In genomic region chr16:79598341-79599181, GRCh38 we compare ENCODE assay signal across 1 cellular context.
TF ChIP-seq lines count a peak whose summit lies in the region.

No MANE protein-coding gene starts in this region.

TF ChIP-seq in HEK293, 187 proteins besides CTCF, POLR2A, EP300 and RAD21 (continued from another document and continues in another):
- TF ChIP-seq PRDM2 (tag by site-specific recombination; IDR thresholded peaks at IDR 0.05; ENCODE audit: borderline replicate concordance) = no peak
- TF ChIP-seq RBAK (tag by site-specific recombination; IDR thresholded peaks at IDR 0.05) = no peak
- TF ChIP-seq ZNF19 (tag by site-specific recombination; IDR thresholded peaks at IDR 0.05; ENCODE audit: low read depth) = no peak
- no peak; the same call in 1 of the 2 replicates for TF ChIP-seq OVOL3 (tag by site-specific recombination; IDR thresholded peaks at IDR 0.05)
- TF ChIP-seq ZNF18 (tag by site-specific recombination; IDR thresholded peaks at IDR 0.05) = no peak
- TF ChIP-seq ZNF248 (tag by site-specific recombination; IDR thresholded peaks at IDR 0.05) = no peak
- no peak for TF ChIP-seq ZNF639 (tag by site-specific recombination; IDR thresholded peaks at IDR 0.05)
- no peak for TF ChIP-seq ZNF830 (tag by site-specific recombination; IDR thresholded peaks at IDR 0.05; ENCODE audit: low read depth)
- TF ChIP-seq ZNF530 (tag by site-specific recombination; IDR thresholded peaks at IDR 0.05; ENCODE audit: low read depth) = no peak
- TF ChIP-seq SP3 (tag by site-specific recombination; IDR thresholded peaks at IDR 0.05) = no peak
- TF ChIP-seq ZNF629 (tag by site-specific recombination; IDR thresholded peaks at IDR 0.05) = 0 out of 2 replicates have a peak, but pooled peaks have one; percentile 9
- TF ChIP-seq ZXDB (tag by site-specific recombination; IDR thresholded peaks at IDR 0.05) = peak; percentile 49
- no peak for TF ChIP-seq ZNF529 (tag by site-specific recombination; IDR thresholded peaks at IDR 0.05; ENCODE audit: insufficient replicate concordance)
- no peak for TF ChIP-seq ZNF514 (tag by site-specific recombination; IDR thresholded peaks at IDR 0.05)
- TF ChIP-seq SALL2 (tag by site-specific recombination; IDR thresholded peaks at IDR 0.05; ENCODE audit: borderline replicate concordance) = no peak
- no peak for TF ChIP-seq ZNF37A (tag by site-specific recombination; IDR thresholded peaks at IDR 0.05)
- no peak for TF ChIP-seq ZBTB49 (tag by site-specific recombination; IDR thresholded peaks at IDR 0.05; ENCODE audit: low read depth)
- TF ChIP-seq ZNF175 (tag by site-specific recombination; IDR thresholded peaks at IDR 0.05) = no peak
- peak; percentile 33; the same call in 1 of the 2 replicates for TF ChIP-seq ZNF24 (tag by site-specific recombination; IDR thresholded peaks at IDR 0.05)
- TF ChIP-seq ZNF660 (tag by site-specific recombination; IDR thresholded peaks at IDR 0.05) = 0 out of 2 replicates have a peak, but pooled peaks have one; percentile 38
- TF ChIP-seq PRDM6 (tag by site-specific recombination; IDR thresholded peaks at IDR 0.05) = no peak
- TF ChIP-seq REST (tag by site-specific recombination; IDR thresholded peaks at IDR 0.05) = no peak
- no peak for TF ChIP-seq MYNN (tag by site-specific recombination; IDR thresholded peaks at IDR 0.05; ENCODE audit: borderline replicate concordance)
- no peak for TF ChIP-seq ZNF561 (tag by site-specific recombination; IDR thresholded peaks at IDR 0.05; ENCODE audit: borderline replicate concordance)
- TF ChIP-seq BCL11A (tag by site-specific recombination; IDR thresholded peaks at IDR 0.05; ENCODE audit: low read depth) = no peak
- no peak for TF ChIP-seq ZNF677 (tag by site-specific recombination; IDR thresholded peaks at IDR 0.05)
- TF ChIP-seq ZSCAN30 (tag by site-specific recombination; IDR thresholded peaks at IDR 0.05) = no peak
- TF ChIP-seq ZNF555 (tag by site-specific recombination; conservative IDR thresholded peaks at IDR 0.05) = no peak
- no peak for TF ChIP-seq ZNF585B (tag by site-specific recombination; IDR thresholded peaks at IDR 0.05)
- TF ChIP-seq IKZF3 (tag by site-specific recombination; IDR thresholded peaks at IDR 0.05) = no peak
- no peak for TF ChIP-seq ZNF324 (tag by site-specific recombination; IDR thresholded peaks at IDR 0.05)
- TF ChIP-seq ZSCAN4 (tag by site-specific recombination; IDR thresholded peaks at IDR 0.05) = peak; percentile 93
- no peak for TF ChIP-seq ZNF132 (tag by site-specific recombination; IDR thresholded peaks at IDR 0.05; ENCODE audit: borderline replicate concordance)
- no peak for TF ChIP-seq ZNF776 (tag by site-specific recombination; IDR thresholded peaks at IDR 0.05; ENCODE audit: borderline replicate concordance)
- no peak for TF ChIP-seq INSM2 (tag by site-specific recombination; IDR thresholded peaks at IDR 0.05)
- TF ChIP-seq ZNF704 (tag by site-specific recombination; IDR thresholded peaks at IDR 0.05) = no peak
- no peak for TF ChIP-seq ZNF221 (tag by site-specific recombination; IDR thresholded peaks at IDR 0.05; ENCODE audit: borderline replicate concordance)
- no peak for TF ChIP-seq ZNF791 (tag by site-specific recombination; IDR thresholded peaks at IDR 0.05)
- no peak for TF ChIP-seq WT1 (tag by site-specific recombination; IDR thresholded peaks at IDR 0.05)
- TF ChIP-seq ZNF701 (tag by site-specific recombination; IDR thresholded peaks at IDR 0.05) = no peak
- peak; percentile 87 for TF ChIP-seq GLIS2 (tag by site-specific recombination; IDR thresholded peaks at IDR 0.05)
